8 cellular contexts compared by ENCODE assay signal in the genomic region with DNA sequence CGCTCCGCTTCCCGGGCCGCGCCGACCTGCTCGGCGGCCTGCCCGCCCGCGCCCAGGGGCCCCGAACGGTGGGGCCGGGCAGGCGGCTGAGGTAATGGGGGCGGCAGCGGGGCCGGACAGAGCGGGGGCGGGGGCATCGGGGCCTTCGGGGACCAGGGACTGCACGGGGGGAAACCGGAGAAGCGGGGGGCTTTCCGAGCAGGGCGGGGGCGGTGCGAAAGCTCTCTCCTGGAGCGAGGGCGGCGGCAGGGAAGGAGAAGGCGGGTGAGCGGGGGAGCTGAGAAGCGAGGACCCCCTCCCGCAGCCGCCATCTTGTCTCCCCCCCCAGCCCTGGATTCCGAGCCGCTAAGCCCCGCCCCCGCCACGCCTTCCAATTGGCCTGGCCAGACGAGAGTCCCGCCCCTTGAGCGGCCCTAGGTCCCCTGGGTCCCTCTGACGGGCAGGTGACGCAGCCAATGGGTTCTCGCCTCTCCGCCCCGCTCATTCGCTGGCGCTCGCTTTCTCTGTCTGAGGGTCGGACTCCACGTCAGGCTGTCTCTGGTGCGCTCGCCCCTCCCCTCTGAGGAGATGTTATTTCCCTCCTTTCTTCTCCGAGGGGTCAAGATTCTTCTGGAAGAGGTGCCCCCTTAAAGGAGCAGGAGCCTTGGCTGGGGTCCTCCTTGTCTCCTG. TPM values are rescaled to one million over a fixed set of nuclear protein-coding genes. Genes with fewer than 3 reads are reported as not detected.
A peak's percentile ranks its signal among the peaks of the same experiment; 100 is the strongest.
DNase-seq lines count a peak whose midpoint lies in the region; ATAC-seq, FAIRE-seq and TF ChIP-seq lines count a peak whose summit lies in the region.

No MANE protein-coding gene starts in this region.

- H3K4me1 Mint-ChIP-seq in T-helper 17 cell, result peaks cover 30% of the 10 kb centered on the region

- WGBS in psoas muscle, 3 donors, result 1% methylated on average over 25 to 58 of the region's 58 CpGs

- H3K4me3 ChIP-seq in right atrium auricular region, result peak overlapping the region; percentile 78 to 81
- peak overlapping the region; percentile 78 for H3K4me3 ChIP-seq in psoas muscle

- peak overlapping the region; percentile 63 for H3K27ac Mint-ChIP-seq in T-helper 17 cell

- TF ChIP-seq CTCF in right atrium auricular region (IDR thresholded peaks at IDR 0.05) (no peak), psoas muscle (IDR thresholded peaks at IDR 0.05) (no peak)

- DNase-seq in NCI-H1694 treated with DMSO at 0.1 percent for 48 hours (lab: John Stamatoyannopoulos, UW), result peak; percentile 84
- DNase-seq in T-helper 17 cell, result peak; percentile 99 to 100 (median 100)
- DNase-seq in right atrium auricular region (ENCODE audit: low spot score), result peak; percentile 98
- DNase-seq in psoas muscle, result peak; percentile 99
- peak; percentile 100 for DNase-seq in urothelium cell line (ENCODE audit: low spot score)

- H3K4me1 ChIP-seq in right atrium auricular region (peaks cover 0 to 20% of the 10 kb centered on the region in 2 donors), psoas muscle (peaks cover 18% of the 10 kb centered on the region)

- intact Hi-C loops in psoas muscle (cut with DNase I), result loop anchor here (2.0 to 5.0 kb wide), 4 partner anchors 55 to 175 kb away; a partner anchor contains a TSS

- H3K36me3 Mint-ChIP-seq in T-helper 17 cell (ENCODE audit: low read depth), result peaks cover 7% of the 10 kb centered on the region

- H3K4me3 Mint-ChIP-seq in T-helper 17 cell, result peak overlapping the region; percentile 88

- H3K27me3 Mint-ChIP-seq in T-helper 17 cell, result no peaks in the 10 kb centered on the region

- H3K9me3 ChIP-seq in T-helper 17 cell (ENCODE audit: control insufficient read depth, low read length, poor library complexity, severe bottlenecking) (no peaks in the 10 kb centered on the region), right atrium auricular region (no peaks in the 10 kb centered on the region), psoas muscle (no peaks in the 10 kb centered on the region)

- no peaks in the 10 kb centered on the region for H3K27me3 ChIP-seq in right atrium auricular region
- no peaks in the 10 kb centered on the region for H3K27me3 ChIP-seq in psoas muscle (ENCODE audit: insufficient read depth in 3 of 3, low read length in 2 of 3)

- FAIRE-seq in urothelium cell line (lab: Jason Lieb, UNC), result peak; percentile 65

- ATAC-seq in GM18499 (IDR thresholded peaks at IDR 0.05; ENCODE audit: insufficient read depth, unreplicated experiment) (peak; percentile 88), HG02938 (IDR thresholded peaks at IDR 0.05; ENCODE audit: unreplicated experiment) (peak; percentile 85), T-helper 17 cell (peak; percentile 92), psoas muscle (peak; percentile 97 to 98 (median 98))

- H3K27ac ChIP-seq in angular gyrus (ENCODE audit: low read depth, low read length) (peak overlapping the region; percentile 91), right atrium auricular region (peak overlapping the region; percentile 94 to 98), psoas muscle (peak overlapping the region; percentile 93)

- H3K36me3 ChIP-seq in right atrium auricular region (peaks cover 15% of the 10 kb centered on the region), psoas muscle (ENCODE audit: insufficient read depth in 1 of 2, low read depth in 1 of 2) (peaks cover 6 to 42% of the 10 kb centered on the region in 2 donors)

RNA-seq across cellular contexts. Expression of a gene that starts 0.5 kb away (rescaled TPM):
- total RNA-seq in T-helper 17 cell (10 to 100 TPM; 27.6 to 30.6 TPM), right atrium auricular region (10 to 100 TPM; 17.5 to 23.4 TPM), psoas muscle (10 to 100 TPM; 20.4 to 31.4 (median 21.9) TPM)
- 10 to 100 TPM; 15.3 to 47.2 (median 17.3) TPM for polyA plus RNA-seq in psoas muscle

Comparison
In these comparisons a context has a peak if more than half of its experiments do, and no peak if none do; other contexts are left out.
1. Peak in every context shown above with its lines: DNase-seq, ATAC-seq, H3K4me3 ChIP-seq and H3K27ac ChIP-seq.